Comparison of ENCODE assay signal across 11 cellular contexts in the genomic region with DNA sequence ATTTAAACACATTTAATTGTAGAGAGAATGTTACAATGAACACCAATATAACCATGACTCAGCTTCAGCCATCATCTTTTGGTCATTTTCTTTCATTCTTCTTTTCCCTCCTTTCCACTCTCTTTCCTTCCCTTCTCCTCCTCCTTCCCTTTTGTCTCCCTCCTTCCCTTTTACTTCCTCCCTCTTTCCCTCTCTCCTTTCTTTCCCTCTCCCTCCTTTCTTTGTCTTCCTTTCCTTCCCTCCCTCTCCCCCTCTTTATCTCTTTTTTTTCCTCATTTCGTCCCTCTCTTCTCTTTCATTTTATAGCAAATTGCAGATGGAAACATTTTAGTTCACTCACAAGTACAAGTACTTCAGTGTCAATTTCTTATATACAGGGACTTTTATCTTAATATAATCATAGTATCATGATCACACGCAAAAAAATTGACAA. TPM values are rescaled to one million over a fixed set of nuclear protein-coding genes. Genes with fewer than 3 reads are reported as not detected.
DNase-seq lines count a peak whose midpoint lies in the region; ATAC-seq, FAIRE-seq and TF ChIP-seq lines count a peak whose summit lies in the region.
"Had no signal": no experiment of that assay in that cellular context is flagged by ENCODE, and none has a peak within 500 bp of the region (broad histone marks: within the 10 kb centered on the region; RNA-seq: fewer than 3 reads in every experiment).

No MANE protein-coding gene starts in this region.

- BruUV-seq in GM12878 (replicated peaks; lab: Mats Ljungman, UMichigan) = no TSS peak

- H3K27me3 ChIP-seq in BLaER1 (no peaks in the 10 kb centered on the region), GM12878 (replicated peaks in 1 of 2; ENCODE audit: control insufficient read depth in 2 of 2, insufficient read depth in 2 of 2, low read length in 1 of 2) (no peaks in the 10 kb centered on the region)
- H3K27me3 ChIP-seq: SJCRH30 had no signal

- H3K4me2 ChIP-seq in BLaER1 (peak overlapping the region; percentile 92), GM12878 (ENCODE audit: control insufficient read depth, insufficient read depth) (peak overlapping the region; percentile 90; the same call in 1 of the 2 replicates)

- WGBS in GM12878 (ENCODE audit: insufficient coverage, insufficient replicate concordance, low lambda C conversion rate, missing lambda C conversion rate) = 93% methylated on average over 2 of the region's 2 CpGs

- peak overlapping the region; percentile 100 for H3K4me3 Mint-ChIP-seq in natural killer cell

- CTCF ChIA-PET in HEK293 (lab: Yijun Ruan, JAX) = interaction anchor here (0.6 kb wide), 1 partner anchor 543 kb away, joined by 3 read pairs; a partner anchor contains a TSS
- CTCF ChIA-PET in GM12878 (lab: Yijun Ruan, JAX) = interaction anchor here (0.9 to 5.3 kb wide), 4 partner anchors 14 to 533 kb away, joined by 3 to 50 read pairs (median 4); a partner anchor contains a TSS

- no peak for TF ChIP-seq EP300 in GM12878 (IDR thresholded peaks at IDR 0.05; ENCODE audit: borderline replicate concordance in 1 of 2, control insufficient read depth in 1 of 2, low read depth in 2 of 2, low read length in 2 of 2)

- H3K27ac ChIP-seq in BLaER1 (no peak overlapping the region), HEK293 (ENCODE audit: extremely low read depth, low read depth, low read length) (no peak overlapping the region), GM12878 (ENCODE audit: control insufficient read depth, insufficient read depth) (no peak overlapping the region)
- H3K27ac ChIP-seq: SJCRH30 had no signal

- in situ Hi-C loops in GM12878 (cut with MboI) = loop anchor here (25.0 kb wide), 1 partner anchor 1189 kb away; no protein-coding TSS in a partner anchor

- peak overlapping the region; percentile 8 to 95 for H3K27ac Mint-ChIP-seq in natural killer cell

- no peak overlapping the region for H2AFZ ChIP-seq in GM12878 (ENCODE audit: control insufficient read depth, low read depth, low read length)

- H3K36me3 ChIP-seq in BLaER1 (peaks cover 17% of the 10 kb centered on the region), HEK293 (ENCODE audit: control insufficient read depth in 2 of 2, insufficient read depth in 1 of 2, low read length in 2 of 2) (peaks cover 0 to 8% of the 10 kb centered on the region in 2 experiments; a peak in 1 of 3 replicates), GM12878 (ENCODE audit: control insufficient read depth in 2 of 2, insufficient read depth in 2 of 2, low read length in 1 of 2) (no peaks in the 10 kb centered on the region)
- H3K36me3 ChIP-seq: SJCRH30 had no signal

- peaks cover 8 to 9% of the 10 kb centered on the region in 2 donors for H3K27me3 Mint-ChIP-seq in natural killer cell (ENCODE audit: low read depth in 2 of 2)

- ATAC-seq in GM12878 (no peak), natural killer cell (no peak), HG02938 (IDR thresholded peaks at IDR 0.05; ENCODE audit: unreplicated experiment) (no peak)

- H3K9me3 ChIP-seq in BLaER1 (peaks cover 17% of the 10 kb centered on the region), HEK293 (ENCODE audit: control insufficient read depth, insufficient read depth, low read depth, low read length) (no peaks in the 10 kb centered on the region), GM12878 (replicated peaks; ENCODE audit: control insufficient read depth, insufficient read depth, low read length) (no peaks in the 10 kb centered on the region; the same call in 2 of the 3 replicates)
- H3K9me3 ChIP-seq: SJCRH30 had no signal

- peaks cover 3% of the 10 kb centered on the region; the same call in 1 of the 2 replicates for H4K20me1 ChIP-seq in BLaER1
- H4K20me1 ChIP-seq in GM12878 (ENCODE audit: control insufficient read depth, insufficient read depth) = no peaks in the 10 kb centered on the region

- SMC1A ChIA-PET in GM12878 (lab: Charles Lee; ENCODE audit: uncharacterized antibody, unreplicated experiment) = interaction anchor here (2.0 to 3.9 kb wide), 2 partner anchors 31 to 85 kb away, joined by 11 to 19 read pairs; a partner anchor contains a TSS

- FAIRE-seq in GM12878 (lab: Jason Lieb, UNC) = no peak

- DNase-seq in GM12878 (ENCODE audit: low read depth, low spot score) = no peak
- no peak for DNase-seq in natural killer cell
- no peak for DNase-seq in NOMO-1 treated with DMSO at 0.1 percent for 48 hours (lab: John Stamatoyannopoulos, UW; ENCODE audit: unreplicated experiment)
- no peak for DNase-seq in HPDE6-E6E7 (ENCODE audit: extremely low spot score)
- no peak for DNase-seq in activated effector memory CD4-positive, alpha-beta T cell treated with anti-CD3 and anti-CD28 coated beads, Interleukin-2, amount 50 U/mL, for 16 hours
- DNase-seq: caudate nucleus, KG1, SJCRH30 had no signal

- RAD21 ChIA-PET in GM12878 (lab: Charles Lee; ENCODE audit: unreplicated experiment) = interaction anchor here (1.4 kb wide), 1 partner anchor 16 kb away, joined by 3 read pairs; no protein-coding TSS in a partner anchor

- H3K9me3 Mint-ChIP-seq in natural killer cell = no peaks in the 10 kb centered on the region

- no peak for TF ChIP-seq POLR2A in GM12878 (IDR thresholded peaks at IDR 0.05; ENCODE audit: low read depth, low read length)

- H3K4me1 ChIP-seq in BLaER1 (peaks cover 21% of the 10 kb centered on the region), HEK293 (ENCODE audit: control insufficient read depth, insufficient read depth, low read length) (peaks cover 4% of the 10 kb centered on the region; the same call in 1 of the 2 replicates), GM12878 (ENCODE audit: control insufficient read depth, insufficient read depth, low read length) (peaks cover 3% of the 10 kb centered on the region; the same call in 1 of the 2 replicates)
- H3K4me1 ChIP-seq: SJCRH30 had no signal

- no peaks in the 10 kb centered on the region for H3K36me3 Mint-ChIP-seq in natural killer cell

- TF ChIP-seq RAD21 in GM12878 (IDR thresholded peaks at IDR 0.05; ENCODE audit: insufficient read depth, low read depth, low read length) = no peak

- H3K4me3 ChIP-seq in BLaER1 = no peak overlapping the region
- no peak overlapping the region for H3K4me3 ChIP-seq in HEK293 (ENCODE audit: low read depth, low read length)
- no peak overlapping the region for H3K4me3 ChIP-seq in GM12878
- H3K4me3 ChIP-seq: SJCRH30 had no signal

- POLR2A ChIA-PET in HEK293 (lab: Yijun Ruan, JAX) = interaction anchor here (2.2 kb wide), 1 partner anchor 70 kb away, joined by 12 read pairs; a partner anchor contains a TSS
- POLR2A ChIA-PET in GM12878 (lab: Charles Lee) = no interaction called here

- peaks cover 17% of the 10 kb centered on the region for H3K79me2 ChIP-seq in GM12878 (ENCODE audit: control insufficient read depth, insufficient read depth, low read length)

- H3K9ac ChIP-seq in BLaER1 (no peak overlapping the region), GM12878 (ENCODE audit: control insufficient read depth, insufficient read depth, low read length) (no peak overlapping the region)

- H3K4me1 Mint-ChIP-seq in natural killer cell = peaks cover 37 to 39% of the 10 kb centered on the region in 2 donors

- TF ChIP-seq CTCF in HEK293 (tag by site-specific recombination; IDR thresholded peaks at IDR 0.05) (no peak), GM12878 (IDR thresholded peaks at IDR 0.05 in 2 of 3, conservative IDR thresholded peaks at IDR 0.05 in 1 of 3; ENCODE audit: control insufficient read depth in 2 of 3, extremely low read depth in 1 of 3, insufficient read depth in 1 of 3, low read depth in 3 of 3, low read length in 3 of 3) (no peak), natural killer cell (IDR thresholded peaks at IDR 0.05) (no peak)

- intact Hi-C loops in GM12878 (cut with micrococcal nuclease; ENCODE audit: unreplicated experiment) (loop anchor here (5.0 to 10.0 kb wide), 3 partner anchors 124 to 1187 kb away; a partner anchor contains a TSS), natural killer cell (cut with micrococcal nuclease) (loop anchor here (10.0 kb wide), 1 partner anchor 457 kb away; a partner anchor contains a TSS)

RNA-seq across cellular contexts. Expression of a gene that starts 1.8 kb away (rescaled TPM):
- total RNA-seq in GM12878 (2013; cell fraction: nucleolus; rRNA removed) = 8.9 and 9.1 TPM in 2 replicates
- total RNA-seq in GM12878 (2014; rRNA removed) (2.8 and 3.4 TPM in 2 replicates), GM12878 (2014; rRNA removed; fragmentation: Illumina TruSeq; extraction: Trizol) (3.4 and 3.6 TPM in 2 replicates), GM12878 (2021) (3.9 and 4.3 TPM in 2 replicates), natural killer cell (1 to 10 TPM; 3.1 to 6.0 (median 4.7) TPM)
- 1.00 TPM for polyA plus RNA-seq in GM12878 (2011; ENCODE audit: low read depth)
- polyA plus RNA-seq in GM12878 (2011; rRNA removed) (2.9 and 3.3 TPM in 2 replicates), GM12878 (2014; fragmentation: Illumina TruSeq; extraction: Trizol) (2.5 and 3.6 TPM in 2 replicates), GM12878 (2014; fragmentation: Nextera tagmentation; extraction: Ambion mirVana) (1 to 10 TPM in 1 of 2 experiments, under 1 TPM in 1; 0.86 to 1.1 TPM), GM12878 (2014; rRNA removed) (2.6 and 3.0 TPM in 2 replicates), GM12878 (2016; fragmentation: Nextera tagmentation; extraction: Ambion mirVana) (1 to 10 TPM; 2.8 to 3.2 TPM)
- polyA plus RNA-seq in GM12878 (2011; cell fraction: cytosol; rRNA removed) = 1.6 and 1.7 TPM in 2 replicates
- 2.2 and 2.8 TPM in 2 replicates for polyA plus RNA-seq in GM12878 (2011; cell fraction: nucleus; rRNA removed)
- 1.1 and 2.2 TPM in 2 replicates for polyA plus RNA-seq in GM12878 (2012)
- 1.5 and 1.9 TPM in 2 replicates for polyA minus RNA-seq in GM12878 (2011; rRNA and poly(A)+ RNA removed)
- 0.67 and 1.5 TPM in 2 replicates for polyA minus RNA-seq in GM12878 (2011; cell fraction: cytosol; rRNA and poly(A)+ RNA removed)
- 0.97 and 1.7 TPM in 2 replicates for polyA minus RNA-seq in GM12878 (2011; cell fraction: nucleus; rRNA and poly(A)+ RNA removed)

RNA-seq across cellular contexts. Expression of a gene that starts 15.6 kb away (rescaled TPM):
- 2.3 and 4.0 TPM in 2 replicates for total RNA-seq in GM12878 (2013; cell fraction: nucleolus; rRNA removed)
- total RNA-seq in GM12878 (2014; rRNA removed) (2.3 and 4.3 TPM in 2 replicates), GM12878 (2014; rRNA removed; fragmentation: Illumina TruSeq; extraction: Trizol) (4.8 and 5.1 TPM in 2 replicates), GM12878 (2021) (5.1 and 5.2 TPM in 2 replicates), natural killer cell (1 to 10 TPM in 1 of 3 donors, under 1 TPM in 2; 0.65 to 2.2 (median 0.72) TPM)
- polyA plus RNA-seq in GM12878 (2011; ENCODE audit: low read depth) = 2.2 TPM
- polyA plus RNA-seq in GM12878 (2011; rRNA removed) (2.1 and 2.4 TPM in 2 replicates), GM12878 (2014; fragmentation: Illumina TruSeq; extraction: Trizol) (4.6 and 7.2 TPM in 2 replicates), GM12878 (2014; fragmentation: Nextera tagmentation; extraction: Ambion mirVana) (1 to 10 TPM; 1.6 to 2.0 TPM), GM12878 (2014; rRNA removed) (3.0 and 3.8 TPM in 2 replicates), GM12878 (2016; fragmentation: Nextera tagmentation; extraction: Ambion mirVana) (1 to 10 TPM; 2.8 to 3.0 TPM)
- polyA plus RNA-seq in GM12878 (2011; cell fraction: cytosol; rRNA removed) = 1.1 and 1.9 TPM in 2 replicates
- polyA plus RNA-seq in GM12878 (2011; cell fraction: nucleus; rRNA removed) = 1.5 and 2.1 TPM in 2 replicates
- 2.5 and 2.9 TPM in 2 replicates for polyA plus RNA-seq in GM12878 (2012)
- 4.8 and 5.7 TPM in 2 replicates for polyA minus RNA-seq in GM12878 (2011; rRNA and poly(A)+ RNA removed)
- 1.9 and 3.5 TPM in 2 replicates for polyA minus RNA-seq in GM12878 (2011; cell fraction: cytosol; rRNA and poly(A)+ RNA removed)
- 1.9 and 2.4 TPM in 2 replicates for polyA minus RNA-seq in GM12878 (2011; cell fraction: nucleus; rRNA and poly(A)+ RNA removed)

RNA-seq across cellular contexts. Expression of a gene that starts 48.0 kb away (rescaled TPM):
- total RNA-seq in GM12878 (2013; cell fraction: nucleolus; rRNA removed) = 37.0 and 37.6 TPM in 2 replicates
- total RNA-seq in GM12878 (2014; rRNA removed) = 8.5 and 9.9 TPM in 2 replicates
- total RNA-seq in GM12878 (2014; rRNA removed; fragmentation: Illumina TruSeq; extraction: Trizol) = 12.2 and 12.8 TPM in 2 replicates
- total RNA-seq in GM12878 (2021) = 7.9 and 8.2 TPM in 2 replicates
- 2.1 TPM for polyA plus RNA-seq in GM12878 (2011; ENCODE audit: low read depth)
- 12.0 and 17.6 TPM in 2 replicates for polyA plus RNA-seq in GM12878 (2011; rRNA removed)
- polyA plus RNA-seq in GM12878 (2011; cell fraction: cytosol; rRNA removed) = 4.4 and 5.3 TPM in 2 replicates
- polyA plus RNA-seq in GM12878 (2011; cell fraction: nucleus; rRNA removed) = 11.0 and 11.9 TPM in 2 replicates
- 3.0 and 3.6 TPM in 2 replicates for polyA plus RNA-seq in GM12878 (2012)
- 10.1 and 10.9 TPM in 2 replicates for polyA plus RNA-seq in GM12878 (2014; fragmentation: Illumina TruSeq; extraction: Trizol)
- polyA plus RNA-seq in GM12878 (2014; fragmentation: Nextera tagmentation; extraction: Ambion mirVana) = 1 to 10 TPM; 1.2 to 1.6 TPM
- polyA plus RNA-seq in GM12878 (2014; rRNA removed) = 6.2 and 6.7 TPM in 2 replicates
- polyA plus RNA-seq in GM12878 (2016; fragmentation: Nextera tagmentation; extraction: Ambion mirVana) = 1 to 10 TPM; 3.9 to 4.2 TPM
- polyA minus RNA-seq in GM12878 (2011; rRNA and poly(A)+ RNA removed) = 12.2 and 14.6 TPM in 2 replicates
- polyA minus RNA-seq in GM12878 (2011; cell fraction: cytosol; rRNA and poly(A)+ RNA removed) = 3.9 and 5.2 TPM in 2 replicates
- 13.9 and 18.1 TPM in 2 replicates for polyA minus RNA-seq in GM12878 (2011; cell fraction: nucleus; rRNA and poly(A)+ RNA removed)
- total RNA-seq in natural killer cell = 1 to 10 TPM; 3.5 to 4.9 (median 3.9) TPM
